In the genomic region with DNA sequence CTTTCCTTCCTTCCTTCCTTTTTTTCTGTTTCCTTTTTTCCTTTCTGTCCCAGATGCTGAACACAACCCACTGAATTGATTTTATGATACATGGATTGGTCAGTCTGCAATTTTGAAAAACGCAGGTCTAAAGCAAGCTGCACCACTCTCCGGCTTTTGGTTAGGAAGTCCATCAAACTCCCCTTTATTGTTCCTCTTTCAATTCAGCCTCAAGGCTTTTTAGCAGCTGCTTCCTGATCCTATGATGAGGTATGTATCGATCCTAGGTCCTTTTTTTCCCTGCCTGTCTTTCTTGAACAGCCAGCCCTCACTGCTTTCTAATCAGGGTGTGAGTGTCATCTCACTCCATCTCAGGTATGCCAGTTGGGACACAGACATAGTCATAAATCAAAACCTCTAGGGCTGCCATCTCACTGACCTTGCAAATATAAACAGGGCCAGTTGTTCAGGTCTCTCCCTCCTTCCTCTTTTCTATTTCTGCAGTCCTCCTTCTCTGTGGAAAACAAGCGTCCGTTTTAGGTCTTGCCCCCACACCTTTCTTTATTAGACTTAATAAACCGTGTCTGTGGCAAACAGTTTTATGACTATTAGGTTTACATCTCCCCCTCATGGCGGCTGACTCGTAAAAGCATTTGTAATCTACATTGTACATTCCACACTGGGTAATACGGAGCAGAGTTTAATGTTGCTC, we compare ENCODE assay signal across 12 cellular contexts. TPM values are rescaled to one million over a fixed set of nuclear protein-coding genes. Genes with fewer than 3 reads are reported as not detected.
DNase-seq lines count a peak whose midpoint lies in the region; TF ChIP-seq lines count a peak whose summit lies in the region.
"Had no signal": no experiment of that assay in that cellular context is flagged by ENCODE, and none has a peak within 500 bp of the region (broad histone marks: within the 10 kb centered on the region; RNA-seq: fewer than 3 reads in every experiment).

No MANE protein-coding gene starts in this region.

- no peak overlapping the region for H2BK15ac ChIP-seq in neuronal stem cell (ENCODE audit: low read length)

- peaks cover 4% of the 10 kb centered on the region for H3K27me3 Mint-ChIP-seq in activated CD4-positive, alpha-beta T cell treated with anti-CD3 and anti-CD28 coated beads, Interleukin-2, amount 10 ng/mL, durations not matched to agents 24 days and 14 days

- no CpG with 5 or more reads among the region's 9 CpGs for WGBS in neuronal stem cell (ENCODE audit: extremely low coverage in 2 of 2, insufficient read length in 2 of 2, insufficient replicate concordance in 1 of 2), 2 donors
- WGBS in adrenal gland, 4 donors: 30 to 35% (median 31%) methylated on average over 9 of the region's 9 CpGs

- H2BK12ac ChIP-seq in neuronal stem cell (ENCODE audit: low read length): no peak overlapping the region

- H2BK5ac ChIP-seq in neuronal stem cell (ENCODE audit: low read length): no peak overlapping the region

- TF ChIP-seq POLR2A in NB4 (IDR thresholded peaks at IDR 0.05; ENCODE audit: extremely low read depth, insufficient read length): no peak
- no peak for TF ChIP-seq POLR2A in adrenal gland (IDR thresholded peaks at IDR 0.05)

- H2BK120ac ChIP-seq in neuronal stem cell (ENCODE audit: low read depth, low read length): no peak overlapping the region

- DNase-seq in activated CD4-positive, alpha-beta T cell treated with anti-CD3 and anti-CD28 coated beads, Interleukin-2, amount 10 ng/mL, durations not matched to agents 24 days and 14 days: no peak
- DNase-seq in activated CD4-positive, alpha-beta T cell treated with anti-CD3 and anti-CD28 coated beads, Interleukin-2, amount 50 U/mL, for 48 hours: no peak
- DNase-seq in NB4 (ENCODE audit: low read depth) (peak; percentile 4), amniotic epithelial cell (ENCODE audit: low read depth) (peak; percentile 21), renal cortical epithelial cell (ENCODE audit: low read depth) (peak; percentile 38), nucleus accumbens (lab: John Stamatoyannopoulos, UW) (no peak), neuronal stem cell (ENCODE audit: low spot score) (no peak), adrenal gland (no peak)
- DNase-seq: activated T-cell treated with anti-CD3 and anti-CD28 coated beads for 4 hours; effector memory CD8-positive, alpha-beta T cell; sigmoid colon had no signal

- no peak overlapping the region for H3K9ac ChIP-seq in neuronal stem cell (ENCODE audit: low read depth, low read length, poor library complexity)

- no peaks in the 10 kb centered on the region for H3K79me1 ChIP-seq in neuronal stem cell (ENCODE audit: low read depth, low read length)

- H3K27me3 ChIP-seq in neuronal stem cell (ENCODE audit: control insufficient read depth in 3 of 3, insufficient read depth in 3 of 3, low read depth in 1 of 3, low read length in 3 of 3) (no peaks in the 10 kb centered on the region), adrenal gland (peaks cover 3% of the 10 kb centered on the region)
- H3K27me3 ChIP-seq: sigmoid colon had no signal

- no peak overlapping the region for H3K14ac ChIP-seq in neuronal stem cell (ENCODE audit: low read length)

- no peak overlapping the region for H3K23ac ChIP-seq in neuronal stem cell (ENCODE audit: low read depth, low read length, poor library complexity)

- H2AK5ac ChIP-seq in neuronal stem cell (ENCODE audit: low read depth, low read length): no peak overlapping the region

- H3K4me2 ChIP-seq in neuronal stem cell (ENCODE audit: insufficient read depth, low read length, poor library complexity, severe bottlenecking): no peak overlapping the region

- peaks cover 48% of the 10 kb centered on the region for H3K4me1 Mint-ChIP-seq in activated CD4-positive, alpha-beta T cell treated with anti-CD3 and anti-CD28 coated beads, Interleukin-2, amount 10 ng/mL, durations not matched to agents 24 days and 14 days

- H3K9me3 ChIP-seq in neuronal stem cell (replicated peaks in 1 of 2; ENCODE audit: control insufficient read depth in 2 of 2, insufficient read depth in 1 of 2, low read depth in 1 of 2, low read length in 2 of 2): no peaks in the 10 kb centered on the region
- no peaks in the 10 kb centered on the region for H3K9me3 ChIP-seq in adrenal gland (replicated peaks in 1 of 3)
- H3K9me3 ChIP-seq: sigmoid colon, SJSA1 had no signal

- H4K8ac ChIP-seq in neuronal stem cell (ENCODE audit: low read depth, low read length): no peak overlapping the region

- no peak overlapping the region for H2AFZ ChIP-seq in neuronal stem cell (ENCODE audit: low read length)

- H3K4me3 Mint-ChIP-seq in activated CD4-positive, alpha-beta T cell treated with anti-CD3 and anti-CD28 coated beads, Interleukin-2, amount 10 ng/mL, durations not matched to agents 24 days and 14 days: peak overlapping the region; percentile 1
- H3K4me3 Mint-ChIP-seq: effector memory CD8-positive, alpha-beta T cell had no signal

- H3K36me3 ChIP-seq in neuronal stem cell (replicated peaks in 1 of 2; ENCODE audit: control insufficient read depth in 2 of 2, insufficient read depth in 2 of 2, low read length in 2 of 2) (no peaks in the 10 kb centered on the region), adrenal gland (replicated peaks in 1 of 2) (no peaks in the 10 kb centered on the region)
- H3K36me3 ChIP-seq: sigmoid colon, SJSA1 had no signal

- peaks cover 4% of the 10 kb centered on the region for H3K9me3 Mint-ChIP-seq in activated CD4-positive, alpha-beta T cell treated with anti-CD3 and anti-CD28 coated beads, Interleukin-2, amount 10 ng/mL, durations not matched to agents 24 days and 14 days

- H3K18ac ChIP-seq in neuronal stem cell (ENCODE audit: low read length): no peak overlapping the region

- no peak overlapping the region for H3K27ac Mint-ChIP-seq in activated CD4-positive, alpha-beta T cell treated with anti-CD3 and anti-CD28 coated beads, Interleukin-2, amount 10 ng/mL, durations not matched to agents 24 days and 14 days

- H3K4ac ChIP-seq in neuronal stem cell (ENCODE audit: low read length): no peak overlapping the region

- TF ChIP-seq CTCF in NB4 (IDR thresholded peaks at IDR 0.05; ENCODE audit: low read depth, low read length): no peak
- no peak for TF ChIP-seq CTCF in adrenal gland (IDR thresholded peaks at IDR 0.05)

- peaks cover 0 to 7% of the 10 kb centered on the region in 2 donors for H3K4me1 ChIP-seq in neuronal stem cell (ENCODE audit: control insufficient read depth in 2 of 2, insufficient read depth in 1 of 2, low read depth in 1 of 2, low read length in 2 of 2)
- H3K4me1 ChIP-seq in adrenal gland (replicated peaks in 1 of 2): no peaks in the 10 kb centered on the region
- H3K4me1 ChIP-seq: SJSA1 had no signal

- no peaks in the 10 kb centered on the region for H3K36me3 Mint-ChIP-seq in activated CD4-positive, alpha-beta T cell treated with anti-CD3 and anti-CD28 coated beads, Interleukin-2, amount 10 ng/mL, durations not matched to agents 24 days and 14 days (ENCODE audit: low read depth)

- intact Hi-C loops in activated CD4-positive, alpha-beta T cell treated with anti-CD3 and anti-CD28 coated beads, Interleukin-2, amount 10 ng/mL, durations not matched to agents 24 days and 14 days (cut with micrococcal nuclease): no loop called here
- intact Hi-C loops in adrenal gland (cut with DNase I): no loop called here

- H3K27ac ChIP-seq in neuronal stem cell (replicated peaks; ENCODE audit: low read length) (no peak overlapping the region), adrenal gland (no peak overlapping the region)
- H3K27ac ChIP-seq: SJSA1 had no signal

- H3K4me3 ChIP-seq in NB4 (ENCODE audit: low read depth, low read length): no peak overlapping the region
- no peak overlapping the region for H3K4me3 ChIP-seq in neuronal stem cell (ENCODE audit: low read length in 2 of 2)
- H3K4me3 ChIP-seq in adrenal gland: no peak overlapping the region
- H3K4me3 ChIP-seq: sigmoid colon, SJSA1 had no signal

- no peak overlapping the region for H4K91ac ChIP-seq in neuronal stem cell (ENCODE audit: low read depth, low read length, poor library complexity)

RNA-seq across cellular contexts. Expression of gene STYXL2, which starts 11.4 kb away (rescaled TPM):
- total RNA-seq in activated CD4-positive, alpha-beta T cell treated with anti-CD3 and anti-CD28 coated beads, Interleukin-2, amount 10 ng/mL, durations not matched to agents 24 days and 14 days: not detected in 2 replicates
- total RNA-seq in renal cortical epithelial cell: 0.05 TPM in 1 of 2 replicates, not detected in the other
- not detected for polyA plus RNA-seq in neuronal stem cell (2013, experiment 1 of 2)
- polyA plus RNA-seq in neuronal stem cell (2013, experiment 2 of 2): 0.01 TPM
- 1 to 10 TPM in 2 of 8 donors, under 1 TPM in 6; 0.12 to 1.3 (median 0.81) TPM for total RNA-seq in adrenal gland
- under 1 TPM in 2 of 3 donors, not detected in 1; 0.08 to 0.20 TPM for polyA plus RNA-seq in adrenal gland
- total RNA-seq: SJSA1 had no signal

RNA-seq across cellular contexts. Expression of gene GPA33, which starts 15.1 kb away (rescaled TPM):
- 0.12 TPM in 1 of 2 replicates, not detected in the other for total RNA-seq in activated CD4-positive, alpha-beta T cell treated with anti-CD3 and anti-CD28 coated beads, Interleukin-2, amount 10 ng/mL, durations not matched to agents 24 days and 14 days
- total RNA-seq in renal cortical epithelial cell (0.10 and 0.17 TPM in 2 replicates), adrenal gland (under 1 TPM in 4 of 8 donors, not detected in 4; 0.12 to 0.79 (median 0.31) TPM)
- 1.4 TPM for polyA plus RNA-seq in neuronal stem cell (2013, experiment 1 of 2)
- polyA plus RNA-seq in neuronal stem cell (2013, experiment 2 of 2): 1.4 TPM
- under 1 TPM in 2 of 3 donors, not detected in 1; 0.03 to 0.16 TPM for polyA plus RNA-seq in adrenal gland
- total RNA-seq: SJSA1 had no signal

Comparison
In these comparisons a context has a peak if more than half of its experiments do, and no peak if none do; other contexts are left out.
1. DNase-seq: peak in NB4 (single experiment), amniotic epithelial cell (single experiment) and renal cortical epithelial cell (single experiment); none in activated CD4-positive, alpha-beta T cell treated with anti-CD3 and anti-CD28 coated beads, Interleukin-2, amount 10 ng/mL, durations not matched to agents 24 days and 14 days (single experiment), activated CD4-positive, alpha-beta T cell treated with anti-CD3 and anti-CD28 coated beads, Interleukin-2, amount 50 U/mL, for 48 hours (0 of 2), nucleus accumbens (0 of 56), neuronal stem cell (single experiment) and adrenal gland (0 of 7).